In the genomic region with DNA sequence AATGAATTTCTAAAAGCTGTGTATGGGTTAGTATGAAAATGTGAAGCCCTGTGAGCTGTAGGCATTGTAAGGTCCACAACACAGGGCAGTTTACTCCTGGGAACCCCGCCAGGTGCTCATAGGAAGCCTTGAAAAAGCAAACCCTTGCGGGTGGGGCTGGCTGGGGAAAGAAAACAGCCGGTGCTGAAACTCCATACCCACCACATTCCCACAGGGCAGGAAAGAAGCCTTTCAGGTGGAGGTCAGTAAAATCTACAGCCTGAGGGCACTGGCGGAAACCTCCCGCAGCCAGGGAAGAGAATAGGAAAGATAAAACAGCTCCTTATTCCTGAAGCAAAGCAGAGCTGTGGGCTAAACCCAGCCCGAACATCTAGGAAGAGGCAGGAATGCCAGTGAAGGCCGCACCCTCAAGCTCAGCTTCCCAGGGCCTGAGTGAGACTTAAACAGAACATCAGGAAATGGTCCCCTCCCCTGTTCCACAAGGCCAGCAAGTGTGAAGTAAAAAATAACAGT, we compare ENCODE assay signal across 9 cellular contexts. TPM values are rescaled to one million over a fixed set of nuclear protein-coding genes. Genes with fewer than 3 reads are reported as not detected.
DNase-seq lines count a peak whose midpoint lies in the region; ATAC-seq, FAIRE-seq and TF ChIP-seq lines count a peak whose summit lies in the region.
"Had no signal": no experiment of that assay in that cellular context is flagged by ENCODE, and none has a peak within 500 bp of the region (broad histone marks: within the 10 kb centered on the region; RNA-seq: fewer than 3 reads in every experiment).

No MANE protein-coding gene starts in this region.

- BruUV-seq in HCT116 (replicated peaks; lab: Mats Ljungman, UMichigan) (no TSS peak), PC-9 (replicated peaks; lab: Mats Ljungman, UMichigan) (no TSS peak)

- CTCF ChIA-PET in HCT116 (lab: Charles Lee), result interaction anchor here (1.5 kb wide), 1 partner anchor 24 kb away, joined by 6 read pairs; no protein-coding TSS in a partner anchor
- CTCF ChIA-PET in PC-9 (lab: Charles Lee), result interaction anchor here (1.1 to 1.8 kb wide), 3 partner anchors 8 to 24 kb away, joined by 4 to 6 read pairs (median 4); no protein-coding TSS in a partner anchor

- no peak for TF ChIP-seq RAD21 in HCT116 (IDR thresholded peaks at IDR 0.05; ENCODE audit: low read depth)

- 59 to 60% (median 60%) methylated on average over 7 of the region's 7 CpGs for WGBS in psoas muscle, 3 donors

- no peaks in the 10 kb centered on the region for H3K36me3 ChIP-seq in HCT116 (ENCODE audit: control insufficient read depth in 1 of 2, insufficient read depth in 2 of 2, low read length in 2 of 2)
- H3K36me3 ChIP-seq in PC-9 (ENCODE audit: low read depth), result 0 out of 2 replicates have a peak, but pooled peaks cover 10% of the 10 kb centered on the region
- H3K36me3 ChIP-seq in left ventricle myocardium inferior, result no peaks in the 10 kb centered on the region
- H3K36me3 ChIP-seq in psoas muscle (ENCODE audit: insufficient read depth in 1 of 2, low read depth in 1 of 2), result no peaks in the 10 kb centered on the region

- H2AFZ ChIP-seq in HCT116 (ENCODE audit: low read depth, low read length, poor library complexity, severe bottlenecking) (no peak overlapping the region), PC-9 (no peak overlapping the region)

- H3K79me2 ChIP-seq in HCT116 (ENCODE audit: insufficient read depth, low read length) (0 out of 2 replicates have a peak, but pooled peaks cover 5% of the 10 kb centered on the region), PC-9 (ENCODE audit: low read depth) (peaks cover 83% of the 10 kb centered on the region)

- H3K27ac ChIP-seq in HCT116 (ENCODE audit: low read depth, low read length) (peak overlapping the region; percentile 66), PC-9 (peak overlapping the region; percentile 76), left ventricle myocardium inferior (replicated peaks) (peak overlapping the region; percentile 83), psoas muscle (peak overlapping the region; percentile 56)

- H3F3A ChIP-seq in PC-9 (ENCODE audit: insufficient read depth, low read depth), result peaks cover 48% of the 10 kb centered on the region

- peak overlapping the region; percentile 38 for H3K9ac ChIP-seq in HCT116 (ENCODE audit: low read length)

- DNase-seq in HCT116 (ENCODE audit: low read depth, low spot score) (no peak), PC-9 (peak; percentile 89 to 90), left ventricle myocardium inferior (no peak), psoas muscle (no peak), frontal cortex (ENCODE audit: low spot score in 2 of 2) (no peak), SW 1271 (lab: John Stamatoyannopoulos, UW) (no peak), SK-N-DZ (ENCODE audit: low spot score) (no peak)
- DNase-seq: NCI-H774 had no signal

- H3K4me2 ChIP-seq in HCT116 (ENCODE audit: low read length) (peak overlapping the region; percentile 62), PC-9 (peak overlapping the region; percentile 37)

- H3K9me2 ChIP-seq in HCT116 (ENCODE audit: insufficient read depth), result no peaks in the 10 kb centered on the region
- no peaks in the 10 kb centered on the region for H3K9me2 ChIP-seq in PC-9 (ENCODE audit: insufficient read depth)

- H3K9me3 ChIP-seq in HCT116 (ENCODE audit: control insufficient read depth in 1 of 2, insufficient read depth in 1 of 2, low read depth in 1 of 2, low read length in 2 of 2) (no peaks in the 10 kb centered on the region), PC-9 (ENCODE audit: insufficient read depth, low read depth) (no peaks in the 10 kb centered on the region), left ventricle myocardium inferior (replicated peaks) (no peaks in the 10 kb centered on the region), psoas muscle (no peaks in the 10 kb centered on the region)

- TF ChIP-seq POLR2A in HCT116 (IDR thresholded peaks at IDR 0.05; ENCODE audit: borderline replicate concordance, extremely low read depth, insufficient read depth, insufficient read length), result no peak

- no peak for TF ChIP-seq CTCF in HCT116 (IDR thresholded peaks at IDR 0.05 in 2 of 3, conservative IDR thresholded peaks at IDR 0.05 in 1 of 3; ENCODE audit: borderline replicate concordance in 1 of 3, insufficient read depth in 1 of 3, low read depth in 2 of 3, low read length in 2 of 3)
- no peak for TF ChIP-seq CTCF in PC-9 (conservative IDR thresholded peaks at IDR 0.05)
- TF ChIP-seq CTCF in left ventricle myocardium inferior (IDR thresholded peaks at IDR 0.05; ENCODE audit: borderline replicate concordance), result no peak
- TF ChIP-seq CTCF in psoas muscle (IDR thresholded peaks at IDR 0.05), result no peak

- intact Hi-C loops in HCT116 (cut with micrococcal nuclease), result no loop called here
- intact Hi-C loops in PC-9 (cut with micrococcal nuclease; ENCODE audit: unreplicated experiment), result loop anchor here (1.0 kb wide), 3 partner anchors 8 to 35 kb away; a partner anchor contains a TSS
- intact Hi-C loops in left ventricle myocardium inferior (cut with micrococcal nuclease), result no loop called here
- intact Hi-C loops in psoas muscle (cut with DNase I), result no loop called here

- H4K20me1 ChIP-seq in HCT116 (ENCODE audit: insufficient read depth) (no peaks in the 10 kb centered on the region), PC-9 (ENCODE audit: insufficient read depth) (no peaks in the 10 kb centered on the region)

- H3K4me1 ChIP-seq in HCT116 (ENCODE audit: control insufficient read depth in 1 of 2, insufficient read depth in 2 of 2, low read length in 2 of 2) (peaks cover 23 to 29% of the 10 kb centered on the region in 2 experiments), PC-9 (replicated peaks; ENCODE audit: insufficient read depth) (peaks cover 37% of the 10 kb centered on the region), left ventricle myocardium inferior (peaks cover 95% of the 10 kb centered on the region), psoas muscle (peaks cover 3% of the 10 kb centered on the region)

- RAD21 ChIA-PET in HCT116 (lab: Charles Lee; ENCODE audit: low non-redundant PET in 1 of 2, low total read pairs in 2 of 2, uncharacterized antibody in 2 of 2, unreplicated experiment in 2 of 2), result no interaction called here

- POLR2A ChIA-PET in HCT116 (lab: Charles Lee), result no interaction called here
- POLR2A ChIA-PET in PC-9 (lab: Charles Lee; ENCODE audit: unreplicated experiment), result interaction anchor here (0.6 to 1.1 kb wide), 5 partner anchors 17 to 798 kb away, joined by 3 to 6 read pairs (median 4); no protein-coding TSS in a partner anchor

- no peaks in the 10 kb centered on the region for H3K27me3 ChIP-seq in HCT116 (ENCODE audit: insufficient read depth, low read length)
- no peaks in the 10 kb centered on the region for H3K27me3 ChIP-seq in PC-9 (ENCODE audit: insufficient read depth, low read depth)
- H3K27me3 ChIP-seq in left ventricle myocardium inferior (ENCODE audit: low read depth), result no peaks in the 10 kb centered on the region
- H3K27me3 ChIP-seq in psoas muscle (ENCODE audit: insufficient read depth in 3 of 3, low read length in 2 of 3), result no peaks in the 10 kb centered on the region

- no peak for FAIRE-seq in frontal cortex (lab: Jason Lieb, UNC)

- H3K4me3 ChIP-seq in HCT116 (replicated peaks in 1 of 2; ENCODE audit: low read depth in 1 of 2, low read length in 2 of 2) (0 out of 4 replicates have a peak overlapping the region, but pooled peaks of 1 of the 2 experiments have one; percentile 13), PC-9 (no peak overlapping the region), left ventricle myocardium inferior (peak overlapping the region; percentile 36), psoas muscle (no peak overlapping the region)

- ATAC-seq in HCT116 (peak; percentile 77), psoas muscle (peak; percentile 32 to 59 (median 42)), HG03108 (IDR thresholded peaks at IDR 0.05; ENCODE audit: unreplicated experiment) (no peak)

TF ChIP-seq in HCT116, 20 proteins besides CTCF, POLR2A, EP300 and RAD21:
- TF ChIP-seq TCF7L2 (IDR thresholded peaks at IDR 0.05; ENCODE audit: borderline replicate concordance, extremely low read depth, insufficient read depth, insufficient read length) (no peak), CBX3 (IDR thresholded peaks at IDR 0.05; ENCODE audit: low read depth) (peak; percentile 62; the same call in 1 of the 2 replicates)
TF ChIP-seq in HCT116: peak in this region for 1.

RNA-seq across cellular contexts. Expression of a gene that starts 34.7 kb away (rescaled TPM):
- 37.5 TPM for total RNA-seq in HCT116 (2021; ENCODE audit: unreplicated experiment)
- 27.1 and 29.8 TPM in 2 replicates for polyA plus RNA-seq in HCT116 (2012)
- total RNA-seq in PC-9 (2021), result 57.5 and 75.3 TPM in 2 replicates
- 67.4 TPM for total RNA-seq in left ventricle myocardium inferior
- 10 to 100 TPM; 16.2 to 46.8 (median 21.8) TPM for total RNA-seq in psoas muscle
- 10 to 100 TPM in 2 of 3 donors, 1 to 10 TPM in 1; 9.0 to 13.3 (median 10.6) TPM for polyA plus RNA-seq in psoas muscle
- total RNA-seq in frontal cortex, result 9.4 TPM
- polyA plus RNA-seq in SK-N-DZ (2014; cell fraction: cytosol; rRNA removed), result 7.7 and 9.2 TPM in 2 replicates
- 9.1 and 12.6 TPM in 2 replicates for polyA plus RNA-seq in SK-N-DZ (2014; cell fraction: nucleus; rRNA removed)

Comparison
In these comparisons a context has a peak if more than half of its experiments do, and no peak if none do; other contexts are left out.
1. DNase-seq: peak in PC-9 (2 of 2); none in HCT116 (single experiment), left ventricle myocardium inferior (single experiment), psoas muscle (0 of 2), frontal cortex (0 of 2), SW 1271 (0 of 2) and SK-N-DZ (single experiment).
2. Peak in every context shown above with its lines, with median percentiles within 50 percentile points of each other: H3K27ac ChIP-seq.